Comparison of ENCODE assay signal across 15 cellular contexts in the genomic region with DNA sequence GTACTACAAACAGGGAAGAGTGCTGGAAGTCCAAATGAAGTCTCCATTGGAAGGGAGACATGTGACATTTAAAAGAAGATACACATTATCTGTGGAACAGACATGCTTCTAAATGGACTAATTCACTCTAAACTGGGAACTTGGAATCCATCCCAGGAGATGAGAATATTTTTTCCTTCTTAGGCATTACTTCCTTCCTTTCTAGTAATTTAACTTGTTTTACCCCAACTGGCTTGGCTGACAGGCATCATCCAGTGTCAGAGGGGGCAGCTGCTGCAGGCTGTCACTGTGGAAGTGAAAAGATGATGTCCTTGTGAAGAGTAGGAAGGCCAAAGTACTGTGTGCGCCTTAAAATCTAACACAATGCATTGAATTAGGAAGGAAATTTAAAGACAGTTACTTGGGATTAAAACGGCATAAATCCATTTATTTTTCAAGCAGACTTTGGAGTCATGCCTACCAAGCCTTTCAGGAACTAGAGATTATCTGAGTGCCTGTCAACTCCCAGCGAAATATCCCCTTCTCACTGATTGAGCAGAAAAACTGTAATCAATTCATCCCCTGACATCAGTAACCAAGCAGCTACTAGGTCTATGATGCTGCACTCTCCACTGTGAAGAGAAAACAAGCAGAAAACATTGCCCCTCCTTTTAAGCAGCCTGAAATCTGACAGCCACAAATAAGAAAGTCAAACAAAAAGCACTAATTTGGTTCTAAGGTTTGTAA.
A peak's percentile ranks its signal among the peaks of the same experiment; 100 is the strongest.
DNase-seq lines count a peak whose midpoint lies in the region; TF ChIP-seq lines count a peak whose summit lies in the region.
"Had no signal": no experiment of that assay in that cellular context is flagged by ENCODE, and none has a peak within 500 bp of the region (broad histone marks: within the 10 kb centered on the region; RNA-seq: fewer than 3 reads in every experiment).

No MANE protein-coding gene starts in this region.

- H3K9me3 ChIP-seq in GM23248 (ENCODE audit: low read depth) (no peaks in the 10 kb centered on the region), osteoblast (ENCODE audit: low read depth, low read length) (no peaks in the 10 kb centered on the region), Peyer's patch (no peaks in the 10 kb centered on the region)

- no peaks in the 10 kb centered on the region for H4K20me1 ChIP-seq in GM23248 (ENCODE audit: insufficient read depth)
- H4K20me1 ChIP-seq in osteoblast (ENCODE audit: insufficient read depth, low read length): no peaks in the 10 kb centered on the region

- TF ChIP-seq CTCF in fibroblast of mammary gland (conservative IDR thresholded peaks at IDR 0.05; ENCODE audit: control insufficient read depth, insufficient read depth, low read depth, low read length) (no peak), osteoblast (IDR thresholded peaks at IDR 0.05; ENCODE audit: extremely low read depth, low read depth, low read length) (no peak), Peyer's patch (IDR thresholded peaks at IDR 0.05) (no peak)

- 89 to 90% methylated on average over 3 of the region's 3 CpGs for whole genome bisulfite sequencing in GM23248 (ENCODE audit: low coverage in 1 of 2, low lambda C conversion rate in 2 of 2, missing lambda C conversion rate in 2 of 2), 2 experiments

- peak overlapping the region; percentile 97 for H3K27ac ChIP-seq in GM23248
- H3K27ac ChIP-seq in osteoblast (ENCODE audit: low read depth, low read length): peak overlapping the region; percentile 91
- no peak overlapping the region for H3K27ac ChIP-seq in Peyer's patch
- H3K27ac ChIP-seq: C4-2B, SJSA1 had no signal

- no peaks in the 10 kb centered on the region for H3K27me3 ChIP-seq in GM23248 (replicated peaks; ENCODE audit: insufficient read depth)
- no peaks in the 10 kb centered on the region for H3K27me3 ChIP-seq in osteoblast (ENCODE audit: insufficient read depth, low read length)
- H3K27me3 ChIP-seq in Peyer's patch: no peaks in the 10 kb centered on the region
- H3K27me3 ChIP-seq: SJSA1 had no signal

- no peaks in the 10 kb centered on the region for H3K9me2 ChIP-seq in GM23248 (ENCODE audit: insufficient read depth)

- TF ChIP-seq POLR2A in Peyer's patch (IDR thresholded peaks at IDR 0.05): no peak

- in situ Hi-C loops in GM23248 (cut with MboI): no loop called here
- in situ Hi-C loops in SK-MEL-5 (cut with HindIII; ENCODE audit: low pct_unique_long_range_greater_than_20kb, low sequenced_read_pairs): no loop called here

- no peak for DNase-seq in GM23248
- peak; percentile 21 for DNase-seq in SK-MEL-5 (ENCODE audit: low read depth, low spot score)
- peak; percentile 24 for DNase-seq in fibroblast of mammary gland (ENCODE audit: low read depth)
- no peak for DNase-seq in osteoblast (ENCODE audit: insufficient read length, low spot score, missing footprints)
- no peak for DNase-seq in Peyer's patch
- no peak for DNase-seq in mesenteric fat pad (ENCODE audit: low spot score)
- no peak for DNase-seq in NCI-H2029 (lab: John Stamatoyannopoulos, UW)
- DNase-seq: DMS 273 treated with DMSO at 0.1 percent for 48 hours, Karpas-422, NCI-H1105, NCI-H1694 treated with DMSO at 0.1 percent for 48 hours, NCI-H446, PC-3 had no signal

- peaks cover 91% of the 10 kb centered on the region for H3F3A ChIP-seq in GM23248 (ENCODE audit: insufficient read depth)

- H3K79me2 ChIP-seq in GM23248 (ENCODE audit: insufficient read depth): peaks cover 8% of the 10 kb centered on the region
- no peaks in the 10 kb centered on the region for H3K79me2 ChIP-seq in osteoblast (ENCODE audit: insufficient read depth, low read length)

- H3K4me2 ChIP-seq in GM23248 (ENCODE audit: unreplicated experiment): no peak overlapping the region
- no peak overlapping the region for H3K4me2 ChIP-seq in osteoblast (ENCODE audit: insufficient read depth, low read length)

- H3K36me3 ChIP-seq in GM23248 (ENCODE audit: low read depth) (no peaks in the 10 kb centered on the region), osteoblast (ENCODE audit: insufficient read depth, low read length) (peaks cover 3% of the 10 kb centered on the region), Peyer's patch (no peaks in the 10 kb centered on the region)
- H3K36me3 ChIP-seq: SJSA1 had no signal

- H3K4me1 ChIP-seq in GM23248 (ENCODE audit: insufficient read depth) (peaks cover 87% of the 10 kb centered on the region), osteoblast (ENCODE audit: insufficient read depth, low read length) (peaks cover 66% of the 10 kb centered on the region), Peyer's patch (no peaks in the 10 kb centered on the region)

- peak overlapping the region; percentile 80; the same call in 1 of the 2 replicates for H3K9ac ChIP-seq in GM23248

- no peak overlapping the region for H2AFZ ChIP-seq in GM23248
- H2AFZ ChIP-seq in osteoblast (ENCODE audit: low read length): no peak overlapping the region

- H3K4me3 ChIP-seq in GM23248: no peak overlapping the region
- no peak overlapping the region for H3K4me3 ChIP-seq in fibroblast of mammary gland (ENCODE audit: control insufficient read depth, low read depth, low read length)
- H3K4me3 ChIP-seq in osteoblast (ENCODE audit: insufficient read depth, low read length): no peak overlapping the region
- H3K4me3 ChIP-seq in Peyer's patch: no peak overlapping the region
- H3K4me3 ChIP-seq: SJSA1 had no signal

Comparison
In these comparisons a context has a peak if more than half of its experiments do, and no peak if none do; other contexts are left out.
1. DNase-seq: peak in SK-MEL-5 (single experiment) and fibroblast of mammary gland (single experiment); none in GM23248 (single experiment), osteoblast (single experiment), Peyer's patch (0 of 3), mesenteric fat pad (single experiment) and NCI-H2029 (single experiment).
2. H3K27ac ChIP-seq: peak in GM23248 (single experiment) and osteoblast (single experiment); none in Peyer's patch (0 of 4).